3 cellular contexts compared by ENCODE assay signal in the genomic region with DNA sequence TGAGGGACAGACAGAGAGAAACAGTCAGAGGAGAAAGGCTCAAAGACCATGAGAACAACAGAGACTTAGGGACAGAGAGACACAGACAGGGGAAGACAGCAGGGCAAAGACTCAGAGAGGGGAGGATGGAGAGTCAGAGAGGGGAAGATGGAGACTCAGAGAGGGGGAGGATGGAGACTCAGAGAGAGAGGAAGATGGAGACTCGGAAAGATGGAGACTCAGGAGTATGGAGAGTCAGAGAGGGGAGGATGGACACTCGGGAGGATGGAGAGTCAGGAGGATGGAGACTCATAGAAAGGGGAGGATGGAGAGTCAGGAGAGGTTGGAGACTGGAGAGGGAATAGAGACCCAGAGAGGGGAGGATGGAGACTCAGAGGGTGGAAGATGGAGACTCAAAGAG.
TF ChIP-seq lines count a peak whose summit lies in the region.

No MANE protein-coding gene starts in this region.

TF ChIP-seq in SK-N-SH, 30 proteins besides CTCF, POLR2A, EP300 and RAD21 (continues in another document):
- TF ChIP-seq, protein P1, sequence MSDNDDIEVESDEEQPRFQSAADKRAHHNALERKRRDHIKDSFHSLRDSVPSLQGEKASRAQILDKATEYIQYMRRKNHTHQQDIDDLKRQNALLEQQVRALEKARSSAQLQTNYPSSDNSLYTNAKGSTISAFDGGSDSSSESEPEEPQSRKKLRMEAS (IDR thresholded peaks at IDR 0.05; ENCODE audit: low read depth) = no peak
- TF ChIP-seq, protein P2, sequence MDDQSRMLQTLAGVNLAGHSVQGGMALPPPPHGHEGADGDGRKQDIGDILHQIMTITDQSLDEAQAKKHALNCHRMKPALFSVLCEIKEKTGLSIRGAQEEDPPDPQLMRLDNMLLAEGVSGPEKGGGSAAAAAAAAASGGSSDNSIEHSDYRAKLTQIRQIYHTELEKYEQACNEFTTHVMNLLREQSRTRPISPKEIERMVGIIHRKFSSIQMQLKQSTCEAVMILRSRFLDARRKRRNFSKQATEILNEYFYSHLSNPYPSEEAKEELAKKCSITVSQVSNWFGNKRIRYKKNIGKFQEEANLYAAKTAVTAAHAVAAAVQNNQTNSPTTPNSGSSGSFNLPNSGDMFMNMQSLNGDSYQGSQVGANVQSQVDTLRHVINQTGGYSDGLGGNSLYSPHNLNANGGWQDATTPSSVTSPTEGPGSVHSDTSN (IDR thresholded peaks at IDR 0.05) = no peak
- TF ChIP-seq FOXJ3 (CRISPR knock-in tag; IDR thresholded peaks at IDR 0.05) (no peak), YY1 (IDR thresholded peaks at IDR 0.05; ENCODE audit: low read depth) (no peak), MXI1 (IDR thresholded peaks at IDR 0.05; ENCODE audit: low read depth, low read length) (no peak), ELF1 (IDR thresholded peaks at IDR 0.05) (no peak), CHD2 (IDR thresholded peaks at IDR 0.05; ENCODE audit: low read length, partially characterized antibody) (no peak), GABPA (IDR thresholded peaks at IDR 0.05; ENCODE audit: low read depth) (no peak)
- TF ChIP-seq, protein P3, sequence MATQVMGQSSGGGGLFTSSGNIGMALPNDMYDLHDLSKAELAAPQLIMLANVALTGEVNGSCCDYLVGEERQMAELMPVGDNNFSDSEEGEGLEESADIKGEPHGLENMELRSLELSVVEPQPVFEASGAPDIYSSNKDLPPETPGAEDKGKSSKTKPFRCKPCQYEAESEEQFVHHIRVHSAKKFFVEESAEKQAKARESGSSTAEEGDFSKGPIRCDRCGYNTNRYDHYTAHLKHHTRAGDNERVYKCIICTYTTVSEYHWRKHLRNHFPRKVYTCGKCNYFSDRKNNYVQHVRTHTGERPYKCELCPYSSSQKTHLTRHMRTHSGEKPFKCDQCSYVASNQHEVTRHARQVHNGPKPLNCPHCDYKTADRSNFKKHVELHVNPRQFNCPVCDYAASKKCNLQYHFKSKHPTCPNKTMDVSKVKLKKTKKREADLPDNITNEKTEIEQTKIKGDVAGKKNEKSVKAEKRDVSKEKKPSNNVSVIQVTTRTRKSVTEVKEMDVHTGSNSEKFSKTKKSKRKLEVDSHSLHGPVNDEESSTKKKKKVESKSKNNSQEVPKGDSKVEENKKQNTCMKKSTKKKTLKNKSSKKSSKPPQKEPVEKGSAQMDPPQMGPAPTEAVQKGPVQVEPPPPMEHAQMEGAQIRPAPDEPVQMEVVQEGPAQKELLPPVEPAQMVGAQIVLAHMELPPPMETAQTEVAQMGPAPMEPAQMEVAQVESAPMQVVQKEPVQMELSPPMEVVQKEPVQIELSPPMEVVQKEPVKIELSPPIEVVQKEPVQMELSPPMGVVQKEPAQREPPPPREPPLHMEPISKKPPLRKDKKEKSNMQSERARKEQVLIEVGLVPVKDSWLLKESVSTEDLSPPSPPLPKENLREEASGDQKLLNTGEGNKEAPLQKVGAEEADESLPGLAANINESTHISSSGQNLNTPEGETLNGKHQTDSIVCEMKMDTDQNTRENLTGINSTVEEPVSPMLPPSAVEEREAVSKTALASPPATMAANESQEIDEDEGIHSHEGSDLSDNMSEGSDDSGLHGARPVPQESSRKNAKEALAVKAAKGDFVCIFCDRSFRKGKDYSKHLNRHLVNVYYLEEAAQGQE (IDR thresholded peaks at IDR 0.05; ENCODE audit: low read depth, low read length) = no peak
- TF ChIP-seq, protein P4, sequence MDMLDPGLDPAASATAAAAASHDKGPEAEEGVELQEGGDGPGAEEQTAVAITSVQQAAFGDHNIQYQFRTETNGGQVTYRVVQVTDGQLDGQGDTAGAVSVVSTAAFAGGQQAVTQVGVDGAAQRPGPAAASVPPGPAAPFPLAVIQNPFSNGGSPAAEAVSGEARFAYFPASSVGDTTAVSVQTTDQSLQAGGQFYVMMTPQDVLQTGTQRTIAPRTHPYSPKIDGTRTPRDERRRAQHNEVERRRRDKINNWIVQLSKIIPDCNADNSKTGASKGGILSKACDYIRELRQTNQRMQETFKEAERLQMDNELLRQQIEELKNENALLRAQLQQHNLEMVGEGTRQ (IDR thresholded peaks at IDR 0.05; ENCODE audit: borderline replicate concordance, low read depth, low read length) = no peak

TF ChIP-seq in SK-N-SH treated with all-trans-retinoic acid at 6 μM for 48 hours, 23 proteins besides CTCF, POLR2A, EP300 and RAD21:
- TF ChIP-seq ZNF70 (CRISPR knock-in tag; IDR thresholded peaks at IDR 0.05) (no peak), TCF4 (CRISPR knock-in tag; IDR thresholded peaks at IDR 0.05; ENCODE audit: borderline replicate concordance) (no peak), ESRRG (CRISPR knock-in tag; IDR thresholded peaks at IDR 0.05) (no peak), ISL1 (CRISPR knock-in tag; IDR thresholded peaks at IDR 0.05) (no peak), TOX (CRISPR knock-in tag; IDR thresholded peaks at IDR 0.05; ENCODE audit: borderline replicate concordance) (no peak), GLIS3 (CRISPR knock-in tag; IDR thresholded peaks at IDR 0.05) (no peak), SNAI2 (CRISPR knock-in tag; IDR thresholded peaks at IDR 0.05) (no peak), ZNF565 (CRISPR knock-in tag; conservative IDR thresholded peaks at IDR 0.05; ENCODE audit: low read depth) (no peak), RARB (CRISPR knock-in tag; IDR thresholded peaks at IDR 0.05) (no peak), OSR1 (CRISPR knock-in tag; IDR thresholded peaks at IDR 0.05) (no peak), BACH2 (CRISPR knock-in tag; IDR thresholded peaks at IDR 0.05; ENCODE audit: borderline replicate concordance) (no peak), ZC3H10 (CRISPR knock-in tag; IDR thresholded peaks at IDR 0.05) (no peak), PPARA (CRISPR knock-in tag; IDR thresholded peaks at IDR 0.05; ENCODE audit: borderline replicate concordance) (no peak)
- TF ChIP-seq, protein P5, sequence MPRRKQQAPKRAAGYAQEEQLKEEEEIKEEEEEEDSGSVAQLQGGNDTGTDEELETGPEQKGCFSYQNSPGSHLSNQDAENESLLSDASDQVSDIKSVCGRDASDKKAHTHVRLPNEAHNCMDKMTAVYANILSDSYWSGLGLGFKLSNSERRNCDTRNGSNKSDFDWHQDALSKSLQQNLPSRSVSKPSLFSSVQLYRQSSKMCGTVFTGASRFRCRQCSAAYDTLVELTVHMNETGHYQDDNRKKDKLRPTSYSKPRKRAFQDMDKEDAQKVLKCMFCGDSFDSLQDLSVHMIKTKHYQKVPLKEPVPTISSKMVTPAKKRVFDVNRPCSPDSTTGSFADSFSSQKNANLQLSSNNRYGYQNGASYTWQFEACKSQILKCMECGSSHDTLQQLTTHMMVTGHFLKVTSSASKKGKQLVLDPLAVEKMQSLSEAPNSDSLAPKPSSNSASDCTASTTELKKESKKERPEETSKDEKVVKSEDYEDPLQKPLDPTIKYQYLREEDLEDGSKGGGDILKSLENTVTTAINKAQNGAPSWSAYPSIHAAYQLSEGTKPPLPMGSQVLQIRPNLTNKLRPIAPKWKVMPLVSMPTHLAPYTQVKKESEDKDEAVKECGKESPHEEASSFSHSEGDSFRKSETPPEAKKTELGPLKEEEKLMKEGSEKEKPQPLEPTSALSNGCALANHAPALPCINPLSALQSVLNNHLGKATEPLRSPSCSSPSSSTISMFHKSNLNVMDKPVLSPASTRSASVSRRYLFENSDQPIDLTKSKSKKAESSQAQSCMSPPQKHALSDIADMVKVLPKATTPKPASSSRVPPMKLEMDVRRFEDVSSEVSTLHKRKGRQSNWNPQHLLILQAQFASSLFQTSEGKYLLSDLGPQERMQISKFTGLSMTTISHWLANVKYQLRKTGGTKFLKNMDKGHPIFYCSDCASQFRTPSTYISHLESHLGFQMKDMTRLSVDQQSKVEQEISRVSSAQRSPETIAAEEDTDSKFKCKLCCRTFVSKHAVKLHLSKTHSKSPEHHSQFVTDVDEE (CRISPR knock-in tag; IDR thresholded peaks at IDR 0.05) = no peak
- TF ChIP-seq, protein P6, sequence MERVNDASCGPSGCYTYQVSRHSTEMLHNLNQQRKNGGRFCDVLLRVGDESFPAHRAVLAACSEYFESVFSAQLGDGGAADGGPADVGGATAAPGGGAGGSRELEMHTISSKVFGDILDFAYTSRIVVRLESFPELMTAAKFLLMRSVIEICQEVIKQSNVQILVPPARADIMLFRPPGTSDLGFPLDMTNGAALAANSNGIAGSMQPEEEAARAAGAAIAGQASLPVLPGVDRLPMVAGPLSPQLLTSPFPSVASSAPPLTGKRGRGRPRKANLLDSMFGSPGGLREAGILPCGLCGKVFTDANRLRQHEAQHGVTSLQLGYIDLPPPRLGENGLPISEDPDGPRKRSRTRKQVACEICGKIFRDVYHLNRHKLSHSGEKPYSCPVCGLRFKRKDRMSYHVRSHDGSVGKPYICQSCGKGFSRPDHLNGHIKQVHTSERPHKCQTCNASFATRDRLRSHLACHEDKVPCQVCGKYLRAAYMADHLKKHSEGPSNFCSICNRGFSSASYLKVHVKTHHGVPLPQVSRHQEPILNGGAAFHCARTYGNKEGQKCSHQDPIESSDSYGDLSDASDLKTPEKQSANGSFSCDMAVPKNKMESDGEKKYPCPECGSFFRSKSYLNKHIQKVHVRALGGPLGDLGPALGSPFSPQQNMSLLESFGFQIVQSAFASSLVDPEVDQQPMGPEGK (CRISPR knock-in tag; IDR thresholded peaks at IDR 0.05; ENCODE audit: borderline replicate concordance) = no peak

TF ChIP-seq in K562, 482 proteins besides CTCF, POLR2A, EP300 and RAD21:
- TF ChIP-seq FOSL1 (tag; conservative IDR thresholded peaks at IDR 0.05) (no peak), ZNF3 (CRISPR knock-in tag; IDR thresholded peaks at IDR 0.05) (no peak), NCOR1 (IDR thresholded peaks at IDR 0.05) (no peak), ESRRB (CRISPR knock-in tag; IDR thresholded peaks at IDR 0.05; ENCODE audit: borderline replicate concordance) (no peak), ZNF263 (CRISPR knock-in tag; IDR thresholded peaks at IDR 0.05; ENCODE audit: borderline replicate concordance) (peak; percentile 97), KDM1A (IDR thresholded peaks at IDR 0.05) (peak in 1 of 2 experiments; percentile 30; a peak in 1 of 4 replicates), LARP7 (IDR thresholded peaks at IDR 0.05) (0 out of 2 replicates have a peak, but pooled peaks have one; percentile 47), EWSR1 (IDR thresholded peaks at IDR 0.05; ENCODE audit: borderline replicate concordance, low read depth, partially characterized antibody) (no peak), OTX1 (CRISPR knock-in tag; IDR thresholded peaks at IDR 0.05) (0 out of 2 replicates have a peak, but pooled peaks have one; percentile 31), ZNF124 (CRISPR knock-in tag; IDR thresholded peaks at IDR 0.05) (no peak)
- TF ChIP-seq, protein P7, sequence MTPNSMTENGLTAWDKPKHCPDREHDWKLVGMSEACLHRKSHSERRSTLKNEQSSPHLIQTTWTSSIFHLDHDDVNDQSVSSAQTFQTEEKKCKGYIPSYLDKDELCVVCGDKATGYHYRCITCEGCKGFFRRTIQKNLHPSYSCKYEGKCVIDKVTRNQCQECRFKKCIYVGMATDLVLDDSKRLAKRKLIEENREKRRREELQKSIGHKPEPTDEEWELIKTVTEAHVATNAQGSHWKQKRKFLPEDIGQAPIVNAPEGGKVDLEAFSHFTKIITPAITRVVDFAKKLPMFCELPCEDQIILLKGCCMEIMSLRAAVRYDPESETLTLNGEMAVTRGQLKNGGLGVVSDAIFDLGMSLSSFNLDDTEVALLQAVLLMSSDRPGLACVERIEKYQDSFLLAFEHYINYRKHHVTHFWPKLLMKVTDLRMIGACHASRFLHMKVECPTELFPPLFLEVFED (CRISPR knock-in tag; conservative IDR thresholded peaks at IDR 0.05) = 0 out of 2 replicates have a peak, but pooled peaks have one; percentile 19
- TF ChIP-seq, protein P8, sequence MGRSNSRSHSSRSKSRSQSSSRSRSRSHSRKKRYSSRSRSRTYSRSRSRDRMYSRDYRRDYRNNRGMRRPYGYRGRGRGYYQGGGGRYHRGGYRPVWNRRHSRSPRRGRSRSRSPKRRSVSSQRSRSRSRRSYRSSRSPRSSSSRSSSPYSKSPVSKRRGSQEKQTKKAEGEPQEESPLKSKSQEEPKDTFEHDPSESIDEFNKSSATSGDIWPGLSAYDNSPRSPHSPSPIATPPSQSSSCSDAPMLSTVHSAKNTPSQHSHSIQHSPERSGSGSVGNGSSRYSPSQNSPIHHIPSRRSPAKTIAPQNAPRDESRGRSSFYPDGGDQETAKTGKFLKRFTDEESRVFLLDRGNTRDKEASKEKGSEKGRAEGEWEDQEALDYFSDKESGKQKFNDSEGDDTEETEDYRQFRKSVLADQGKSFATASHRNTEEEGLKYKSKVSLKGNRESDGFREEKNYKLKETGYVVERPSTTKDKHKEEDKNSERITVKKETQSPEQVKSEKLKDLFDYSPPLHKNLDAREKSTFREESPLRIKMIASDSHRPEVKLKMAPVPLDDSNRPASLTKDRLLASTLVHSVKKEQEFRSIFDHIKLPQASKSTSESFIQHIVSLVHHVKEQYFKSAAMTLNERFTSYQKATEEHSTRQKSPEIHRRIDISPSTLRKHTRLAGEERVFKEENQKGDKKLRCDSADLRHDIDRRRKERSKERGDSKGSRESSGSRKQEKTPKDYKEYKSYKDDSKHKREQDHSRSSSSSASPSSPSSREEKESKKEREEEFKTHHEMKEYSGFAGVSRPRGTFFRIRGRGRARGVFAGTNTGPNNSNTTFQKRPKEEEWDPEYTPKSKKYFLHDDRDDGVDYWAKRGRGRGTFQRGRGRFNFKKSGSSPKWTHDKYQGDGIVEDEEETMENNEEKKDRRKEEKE (IDR thresholded peaks at IDR 0.05; ENCODE audit: borderline replicate concordance in 1 of 2, control insufficient read depth in 1 of 2, low read depth in 2 of 2, low read length in 1 of 2) = no peak
